In genomic region chr3:111763968-111764367, GRCh38 we compare ENCODE assay signal across 12 cellular contexts.
A peak's percentile ranks its signal among the peaks of the same experiment; 100 is the strongest.
DNase-seq lines count a peak whose midpoint lies in the region; ATAC-seq and TF ChIP-seq lines count a peak whose summit lies in the region.
"Had no signal": no experiment of that assay in that cellular context is flagged by ENCODE, and none has a peak within 500 bp of the region (broad histone marks: within the 10 kb centered on the region; RNA-seq: fewer than 3 reads in every experiment).

No MANE protein-coding gene starts in this region.

- DNase-seq in Karpas-422 (no peak), epithelial cell of proximal tubule (ENCODE audit: low read depth) (peak; percentile 72), mesenchymal stem cell (peak; percentile 87), thyroid gland (no peak), NOMO-1 treated with DMSO at 0.1 percent for 48 hours (lab: John Stamatoyannopoulos, UW; ENCODE audit: unreplicated experiment) (no peak)
- DNase-seq: activated CD4-positive, alpha-beta T cell treated with anti-CD3 and anti-CD28 coated beads, Interleukin-2, amount 50 U/mL, for 1 hour; substantia nigra had no signal

- peak overlapping the region; percentile 57 for H2BK120ac ChIP-seq in mesenchymal stem cell (ENCODE audit: low read depth, low read length)

- H2AFZ ChIP-seq in Karpas-422 (ENCODE audit: low read length), result no peak overlapping the region
- H2AFZ ChIP-seq in mesenchymal stem cell (ENCODE audit: low read depth, low read length), result no peak overlapping the region

- H3K4ac ChIP-seq in mesenchymal stem cell (ENCODE audit: low read depth in 1 of 2, low read length in 2 of 2), result no peak overlapping the region

- H3K27me3 ChIP-seq in Karpas-422 (ENCODE audit: low read length) (no peaks in the 10 kb centered on the region), mesenchymal stem cell (ENCODE audit: control insufficient read depth in 1 of 2, insufficient read depth in 1 of 2, low read length in 2 of 2) (no peaks in the 10 kb centered on the region), thyroid gland (no peaks in the 10 kb centered on the region)

- no peaks in the 10 kb centered on the region for H3K9me3 ChIP-seq in Karpas-422 (ENCODE audit: low read length)
- H3K9me3 ChIP-seq in mesenchymal stem cell (ENCODE audit: control insufficient read depth, low read length), result no peaks in the 10 kb centered on the region
- H3K9me3 ChIP-seq in thyroid gland, result no peaks in the 10 kb centered on the region

- no peaks in the 10 kb centered on the region for H3K9me2 ChIP-seq in Karpas-422 (replicated peaks; ENCODE audit: insufficient read depth, low read length)

- H2BK5ac ChIP-seq in mesenchymal stem cell (ENCODE audit: low read depth, low read length, poor library complexity, severe bottlenecking), result no peak overlapping the region

- H3K4me3 ChIP-seq in Karpas-422 (ENCODE audit: low read length) (no peak overlapping the region), epithelial cell of proximal tubule (ENCODE audit: low read depth, low read length) (no peak overlapping the region), mesenchymal stem cell (ENCODE audit: insufficient read depth in 1 of 2, low read depth in 1 of 2, low read length in 2 of 2) (peak overlapping the region in 1 of 2 experiments; percentile 17), thyroid gland (replicated peaks in 1 of 3) (no peak overlapping the region)
- H3K4me3 ChIP-seq: K562, SK-N-MC had no signal

- H2BK12ac ChIP-seq in mesenchymal stem cell (ENCODE audit: low read length in 2 of 2), result no peak overlapping the region

- no peak overlapping the region for H4K91ac ChIP-seq in mesenchymal stem cell (ENCODE audit: low read length)

- no peaks in the 10 kb centered on the region for H3K79me1 ChIP-seq in mesenchymal stem cell (replicated peaks; ENCODE audit: low read length, poor library complexity, severe bottlenecking)

- H3K14ac ChIP-seq in mesenchymal stem cell (ENCODE audit: low read length in 2 of 2), result no peak overlapping the region

- H3K36me3 ChIP-seq in Karpas-422 (ENCODE audit: insufficient read depth, low read length) (no peaks in the 10 kb centered on the region), mesenchymal stem cell (ENCODE audit: control insufficient read depth in 1 of 2, insufficient read depth in 2 of 2, low read depth in 1 of 2, low read length in 2 of 2) (no peaks in the 10 kb centered on the region), thyroid gland (no peaks in the 10 kb centered on the region)

- peak overlapping the region; percentile 50 for H3K9ac ChIP-seq in Karpas-422 (ENCODE audit: low read length)
- H3K9ac ChIP-seq in mesenchymal stem cell (ENCODE audit: low read length), result peak overlapping the region; percentile 81

- H3K4me2 ChIP-seq in Karpas-422 (ENCODE audit: low read depth, low read length, poor library complexity, severe bottlenecking) (peak overlapping the region; percentile 40), mesenchymal stem cell (ENCODE audit: low read length, poor library complexity, severe bottlenecking) (no peak overlapping the region)

- intact Hi-C loops in thyroid gland (cut with DNase I), result no loop called here

- H3K4me1 ChIP-seq in Karpas-422 (ENCODE audit: low read length), result peaks cover 98% of the 10 kb centered on the region
- peaks cover 12% of the 10 kb centered on the region for H3K4me1 ChIP-seq in mesenchymal stem cell (ENCODE audit: control insufficient read depth, insufficient read depth, low read depth, low read length)
- H3K4me1 ChIP-seq in thyroid gland, result peaks cover 0 to 12% of the 10 kb centered on the region in 2 donors

- peak overlapping the region; percentile 88 for H2AK5ac ChIP-seq in mesenchymal stem cell (ENCODE audit: low read length, severe bottlenecking)

- peak overlapping the region; percentile 91 for H3K27ac ChIP-seq in Karpas-422 (ENCODE audit: low read length)
- peak overlapping the region; percentile 83 for H3K27ac ChIP-seq in mesenchymal stem cell (ENCODE audit: low read length, poor library complexity, severe bottlenecking)
- peak overlapping the region in 2 of 3 donors; percentile 7 to 17 for H3K27ac ChIP-seq in thyroid gland
- H3K27ac ChIP-seq: SK-N-MC had no signal

- no peak overlapping the region for H4K8ac ChIP-seq in mesenchymal stem cell (ENCODE audit: low read length)

- no peak for TF ChIP-seq POLR2A in thyroid gland (IDR thresholded peaks at IDR 0.05)

- WGBS in mesenchymal stem cell, result 100% methylated on average over 1 of the region's 2 CpGs
- WGBS in thyroid gland, 2 donors, result 63 to 66% methylated on average over 2 of the region's 2 CpGs

- no peaks in the 10 kb centered on the region for H3K79me2 ChIP-seq in Karpas-422 (ENCODE audit: low read length)

- H2BK15ac ChIP-seq in mesenchymal stem cell (ENCODE audit: low read depth, poor library complexity, severe bottlenecking), result no peak overlapping the region

- ATAC-seq in HG03196 (IDR thresholded peaks at IDR 0.05; ENCODE audit: unreplicated experiment), result no peak
- no peak for ATAC-seq in GM19328 (IDR thresholded peaks at IDR 0.05; ENCODE audit: unreplicated experiment)
- ATAC-seq in HG03354 (IDR thresholded peaks at IDR 0.05; ENCODE audit: poor library complexity, severe bottlenecking, unreplicated experiment), result no peak
- ATAC-seq: K562 had no signal

- H3K23ac ChIP-seq in mesenchymal stem cell (ENCODE audit: low read length in 2 of 2), result no peak overlapping the region

- H3K18ac ChIP-seq in mesenchymal stem cell (ENCODE audit: low read depth in 1 of 2, low read length in 2 of 2), result peak overlapping the region in 1 of 2 experiments; percentile 48

- TF ChIP-seq CTCF in epithelial cell of proximal tubule (conservative IDR thresholded peaks at IDR 0.05; ENCODE audit: low read depth, low read length), result no peak
- TF ChIP-seq CTCF in thyroid gland (IDR thresholded peaks at IDR 0.05), result no peak

- no peaks in the 10 kb centered on the region for H4K20me1 ChIP-seq in Karpas-422 (ENCODE audit: insufficient read depth, low read depth, low read length)

Comparison
In these comparisons a context has a peak if more than half of its experiments do, and no peak if none do; other contexts are left out.
1. DNase-seq: peak in epithelial cell of proximal tubule (single experiment) and mesenchymal stem cell (single experiment); none in Karpas-422 (single experiment), thyroid gland (0 of 2) and NOMO-1 treated with DMSO at 0.1 percent for 48 hours (single experiment).
2. H3K27ac ChIP-seq: peak in every context shown above with its lines; median percentile 91 in Karpas-422; 83 in mesenchymal stem cell; 12 in thyroid gland.